ENCODE assay signal across 13 cellular contexts in the genomic region with DNA sequence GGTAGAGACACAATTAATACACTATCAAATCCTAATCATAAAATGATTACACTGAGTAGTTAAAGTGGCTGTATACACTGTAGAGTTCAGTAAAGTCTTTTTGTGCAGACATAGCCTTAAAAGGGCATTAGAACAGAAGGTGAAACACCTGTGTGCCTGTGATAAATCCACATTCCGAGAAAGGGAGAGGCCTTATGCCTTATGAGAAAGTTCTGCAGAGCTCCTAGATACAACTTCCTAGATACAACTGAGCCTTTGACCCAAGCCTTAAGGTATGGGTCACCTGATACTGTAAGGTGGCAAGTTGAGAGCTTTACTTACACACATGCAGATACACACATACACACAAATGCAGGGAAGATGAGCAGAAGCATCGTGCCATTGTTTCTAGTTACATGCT. TPM values are rescaled to one million over a fixed set of nuclear protein-coding genes. Genes with fewer than 3 reads are reported as not detected.
"Had no signal": no experiment of that assay in that cellular context is flagged by ENCODE, and none has a peak within 500 bp of the region (broad histone marks: within the 10 kb centered on the region; RNA-seq: fewer than 3 reads in every experiment).

No MANE protein-coding gene starts in this region.

- H3K4me1 ChIP-seq: ascending aorta, thyroid gland, vagina had no signal

- DNase-seq: activated CD4-positive, alpha-beta T cell treated with anti-CD3 and anti-CD28 coated beads for 4 hours; activated CD8-positive, alpha-beta memory T cell treated with anti-CD3 and anti-CD28 coated beads, Interleukin-2, amount 50 U/mL, for 48 hours; activated CD8-positive, alpha-beta T cell treated with anti-CD3 and anti-CD28 coated beads for 36 hours; activated naive CD4-positive, alpha-beta T cell; dermis blood vessel endothelial cell; heart left ventricle; ovary; thyroid gland had no signal

- ATAC-seq: activated CD8-positive, alpha-beta T cell treated with anti-CD3 and anti-CD28 coated beads for 36 hours; heart left ventricle had no signal

- H3K4me3 ChIP-seq: ascending aorta, heart left ventricle, ovary, SK-N-MC, thyroid gland, vagina had no signal

- H3K27me3 ChIP-seq: ascending aorta, heart left ventricle, ovary, thyroid gland, vagina had no signal

- FAIRE-seq: frontal cortex had no signal

- H3K9me3 ChIP-seq: ascending aorta, heart left ventricle, ovary, thyroid gland, vagina had no signal

- H3K27ac ChIP-seq: ascending aorta, heart left ventricle, ovary, SK-N-MC, thyroid gland, vagina had no signal

- H3K36me3 ChIP-seq: ascending aorta, ovary, thyroid gland had no signal

RNA-seq across cellular contexts. Expression of a gene that starts 6.3 kb away (rescaled TPM):
- total RNA-seq: activated T-helper 1 cell treated with anti-CD3 and anti-CD28 coated beads, Interleukin-12 subunit alpha, Interleukin-12 subunit beta, Interleukin-2, Interleukin-4 antibody, amounts not matched to agents 30 ng/mL and 10 ng/mL and 1 ng/mL, durations not matched to agents 14 hours and 24 hours and 36 hours had no signal
